ENCODE assay signal across 11 cellular contexts in genomic region chr1:12460911-12461621, GRCh38.
DNase-seq lines count a peak whose midpoint lies in the region; ATAC-seq, FAIRE-seq and TF ChIP-seq lines count a peak whose summit lies in the region.
"Had no signal": no experiment of that assay in that cellular context is flagged by ENCODE, and none has a peak within 500 bp of the region (broad histone marks: within the 10 kb centered on the region; RNA-seq: fewer than 3 reads in every experiment).

No MANE protein-coding gene starts in this region.

- H3K4me1 Mint-ChIP-seq in HFFc6 (ENCODE audit: low read depth), result peaks cover 68% of the 10 kb centered on the region

- TF ChIP-seq RAD21 in K562 (CRISPR knock-in tag; conservative IDR thresholded peaks at IDR 0.05 in 1 of 2, IDR thresholded peaks at IDR 0.05 in 1 of 2), result no peak

- no peaks in the 10 kb centered on the region for H4K20me1 ChIP-seq in K562 (replicated peaks; ENCODE audit: control insufficient read depth, insufficient read depth, low read length)

- no peak overlapping the region for H3K4me3 ChIP-seq in K562
- no peak overlapping the region for H3K4me3 ChIP-seq in sigmoid colon

- H3K27me3 Mint-ChIP-seq in HFFc6 (ENCODE audit: insufficient read depth), result peaks cover 6% of the 10 kb centered on the region

- H3K9ac ChIP-seq in K562 (ENCODE audit: insufficient read depth in 1 of 2, low read depth in 2 of 2, low read length in 2 of 2), result peak overlapping the region; percentile 7 to 40; a peak in 2 of 4 replicates

- no peak for TF ChIP-seq POLR2A in K562 (conservative IDR thresholded peaks at IDR 0.05)
- TF ChIP-seq POLR2A in sigmoid colon (IDR thresholded peaks at IDR 0.05), result no peak

- in situ Hi-C loops in K562 (cut with MboI), result no loop called here

- no peak overlapping the region for H2AFZ ChIP-seq in K562 (ENCODE audit: low read depth, low read length)

- POLR2A ChIA-PET in K562 (lab: Yijun Ruan, JAX), result interaction anchor here (0.6 to 1.4 kb wide), 8 partner anchors 11 to 441 kb away, joined by 3 to 5 read pairs (median 4); no protein-coding TSS in a partner anchor

- BruUV-seq in K562 (replicated peaks; lab: Mats Ljungman, UMichigan), result no TSS peak

- H3K4me1 ChIP-seq in K562 (replicated peaks in 1 of 2; ENCODE audit: control insufficient read depth in 2 of 2, insufficient read depth in 2 of 2, low read length in 2 of 2), result peaks cover 30 to 59% of the 10 kb centered on the region in 2 experiments
- peaks cover 0 to 93% (median 88%) of the 10 kb centered on the region in 4 donors for H3K4me1 ChIP-seq in sigmoid colon

- H3K9me3 ChIP-seq in K562 (replicated peaks; ENCODE audit: control insufficient read depth, insufficient read depth, low read depth, low read length) (no peaks in the 10 kb centered on the region), sigmoid colon (no peaks in the 10 kb centered on the region)

- DNase-seq in HFFc6 (no peak), K562 (ENCODE audit: extremely low read depth in 1 of 4, low spot score in 3 of 4) (peak; percentile 41 to 84 (median 58)), iris pigment epithelial cell (ENCODE audit: low read depth) (peak; percentile 73), sigmoid colon (peak; percentile 81), HT-29 (ENCODE audit: low spot score) (no peak)
- DNase-seq in activated CD4-positive, alpha-beta T cell treated with anti-CD3 and anti-CD28 coated beads for 48 hours, result no peak
- no peak for DNase-seq in central memory CD4-positive, alpha-beta T cell
- DNase-seq: CD8-positive, alpha-beta T cell; NCI-H1105; posterior cingulate gyrus had no signal

- ATAC-seq in K562 (peak; percentile 61), GM21367 (IDR thresholded peaks at IDR 0.05; ENCODE audit: unreplicated experiment) (no peak)
- ATAC-seq: CD8-positive, alpha-beta T cell had no signal

- peak overlapping the region; percentile 57 for H3K27ac ChIP-seq in K562 (ENCODE audit: extremely low read depth, low read depth, low read length)
- peak overlapping the region; percentile 73 to 89 (median 86) for H3K27ac ChIP-seq in sigmoid colon

- no peak for TF ChIP-seq CTCF in HFFc6 (IDR thresholded peaks at IDR 0.05)
- no peak for TF ChIP-seq CTCF in K562 (IDR thresholded peaks at IDR 0.05 in 2 of 3, conservative IDR thresholded peaks at IDR 0.05 in 1 of 3; ENCODE audit: insufficient read depth in 2 of 3, low read depth in 1 of 3, low read length in 3 of 3)
- no peak for TF ChIP-seq CTCF in sigmoid colon (IDR thresholded peaks at IDR 0.05)

- FAIRE-seq in K562 (lab: Jason Lieb, UNC), result peak; percentile 65

- H3K27me3 ChIP-seq in K562 (ENCODE audit: control insufficient read depth in 2 of 2, insufficient read depth in 2 of 2, low read length in 2 of 2), result no peaks in the 10 kb centered on the region
- no peaks in the 10 kb centered on the region for H3K27me3 ChIP-seq in sigmoid colon

- intact Hi-C loops in K562 (cut with micrococcal nuclease) (no loop called here), sigmoid colon (cut with DNase I) (loop anchor here (2.0 to 5.0 kb wide), 2 partner anchors 54 to 156 kb away; partner anchors contain the start of gene DHRS3)

- no peaks in the 10 kb centered on the region for H3K9me3 Mint-ChIP-seq in HFFc6
- H3K9me3 Mint-ChIP-seq: CD8-positive, alpha-beta T cell had no signal

- CTCF ChIA-PET in K562 (lab: Yijun Ruan, JAX; ENCODE audit: low intra/inter-chr PET ratio), result no interaction called here

- TF ChIP-seq EP300 in K562 (IDR thresholded peaks at IDR 0.05; ENCODE audit: low read length), result peak; percentile 83; the same call in 1 of the 2 replicates
- no peak for TF ChIP-seq EP300 in sigmoid colon (IDR thresholded peaks at IDR 0.05)

- WGBS in K562 (ENCODE audit: insufficient coverage, low coverage, missing lambda C conversion rate), result 56% methylated on average over 6 of the region's 6 CpGs
- 17 to 47% methylated on average over 6 of the region's 6 CpGs for WGBS in sigmoid colon, 2 donors

- peak overlapping the region; percentile 44; the same call in 1 of the 2 replicates for H3K27ac Mint-ChIP-seq in HFFc6
- H3K27ac Mint-ChIP-seq: CD8-positive, alpha-beta T cell had no signal

- H3K79me2 ChIP-seq in K562 (ENCODE audit: control insufficient read depth, insufficient read depth, low read length), result no peaks in the 10 kb centered on the region

- peak overlapping the region; percentile 2; the same call in 1 of the 2 replicates for H3K4me2 ChIP-seq in K562 (ENCODE audit: insufficient read depth, low read length)

- H3K36me3 ChIP-seq in K562 (ENCODE audit: control insufficient read depth, insufficient read depth, low read length) (peaks cover 76% of the 10 kb centered on the region), sigmoid colon (no peaks in the 10 kb centered on the region)

- peaks cover 44% of the 10 kb centered on the region for H3K36me3 Mint-ChIP-seq in HFFc6 (ENCODE audit: low read depth)

- H3K4me3 Mint-ChIP-seq in HFFc6, result no peak overlapping the region
- H3K4me3 Mint-ChIP-seq: CD8-positive, alpha-beta T cell had no signal

- no peaks in the 10 kb centered on the region for H3K9me1 ChIP-seq in K562 (ENCODE audit: control insufficient read depth, insufficient read depth, low read length)

TF ChIP-seq in K562, 482 proteins besides CTCF, POLR2A, EP300 and RAD21 (continues in another document):
- no peak for TF ChIP-seq SLC30A9 (CRISPR knock-in tag; IDR thresholded peaks at IDR 0.05)
- 0 out of 2 replicates have a peak, but pooled peaks have one; percentile 12 for TF ChIP-seq ZBTB43 (CRISPR knock-in tag; IDR thresholded peaks at IDR 0.05)
- no peak for TF ChIP-seq PCBP1 (IDR thresholded peaks at IDR 0.05; ENCODE audit: low read depth, low read length, poor library complexity, severe bottlenecking)
- no peak for TF ChIP-seq ZNF589 (CRISPR knock-in tag; IDR thresholded peaks at IDR 0.05; ENCODE audit: low read depth)
- TF ChIP-seq NFE2 (IDR thresholded peaks at IDR 0.05; ENCODE audit: low read depth), result no peak
- no peak for TF ChIP-seq FOXP4 (CRISPR knock-in tag; IDR thresholded peaks at IDR 0.05; ENCODE audit: borderline replicate concordance)
- no peak for TF ChIP-seq ZNF57 (CRISPR knock-in tag; IDR thresholded peaks at IDR 0.05)
- no peak for TF ChIP-seq MLX (CRISPR knock-in tag; conservative IDR thresholded peaks at IDR 0.05)
- no peak for TF ChIP-seq RBM39 (optimal IDR thresholded peaks at IDR 0.05; ENCODE audit: low read depth, low read length)
- no peak for TF ChIP-seq ILK (tag; IDR thresholded peaks at IDR 0.05; ENCODE audit: borderline replicate concordance, low read depth)
- TF ChIP-seq U2AF2 (optimal IDR thresholded peaks at IDR 0.05; ENCODE audit: low read depth, low read length), result no peak
- TF ChIP-seq PBX2 (CRISPR knock-in tag; IDR thresholded peaks at IDR 0.05; ENCODE audit: low read depth), result no peak
- no peak for TF ChIP-seq PBX2 (tag; conservative IDR thresholded peaks at IDR 0.05; ENCODE audit: low read depth)
- TF ChIP-seq NR2F6 (CRISPR knock-in tag; IDR thresholded peaks at IDR 0.05), result no peak
- no peak for TF ChIP-seq CCAR2 (IDR thresholded peaks at IDR 0.05; ENCODE audit: low read depth, low read length)

Comparison
In these comparisons a context has a peak if more than half of its experiments do, and no peak if none do; other contexts are left out.
1. DNase-seq: peak in K562 (4 of 4), iris pigment epithelial cell (single experiment) and sigmoid colon (single experiment); none in HFFc6 (single experiment), activated CD4-positive, alpha-beta T cell treated with anti-CD3 and anti-CD28 coated beads for 48 hours (single experiment), central memory CD4-positive, alpha-beta T cell (single experiment) and HT-29 (single experiment).